ENCODE assay signal across 8 cellular contexts in the genomic region with DNA sequence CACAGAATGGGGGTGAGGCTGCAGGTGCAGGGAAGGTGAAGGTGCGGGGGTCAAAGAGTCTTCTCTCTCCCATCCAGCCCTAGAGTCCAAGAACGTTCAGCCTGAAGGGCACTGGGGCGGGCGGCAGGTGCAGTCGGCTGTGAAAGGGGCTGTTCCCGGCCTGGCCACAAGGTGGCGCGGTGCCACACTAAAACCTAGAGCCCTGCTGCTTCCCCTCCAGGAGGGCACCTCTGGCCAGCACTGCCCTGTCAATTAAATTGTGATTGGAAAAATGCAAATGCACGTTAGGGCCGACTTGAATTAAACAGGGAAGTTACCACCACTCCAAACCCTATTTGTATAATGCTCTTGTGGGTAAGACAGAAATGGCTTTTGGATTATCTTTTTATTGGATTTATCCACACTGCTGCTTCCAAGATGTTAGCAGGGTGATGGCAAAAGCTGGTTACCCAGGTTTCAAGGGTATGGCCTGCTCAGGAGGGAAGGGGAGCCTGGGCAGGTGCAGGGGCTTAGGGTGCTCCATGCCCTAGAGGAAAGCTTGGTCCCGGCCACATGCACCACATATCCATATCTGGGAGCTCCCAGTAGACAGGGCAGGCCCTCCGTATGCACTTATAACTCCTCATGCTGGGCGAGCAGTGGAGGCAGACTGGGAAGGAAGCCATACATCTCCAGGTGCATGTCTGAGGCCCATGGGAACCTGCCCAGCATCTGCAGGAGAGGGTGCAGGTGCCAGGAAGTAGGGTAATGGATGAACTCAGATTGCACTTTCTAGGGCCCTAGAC.
DNase-seq lines count a peak whose midpoint lies in the region; ATAC-seq, FAIRE-seq and TF ChIP-seq lines count a peak whose summit lies in the region.

No MANE protein-coding gene starts in this region.

- no peaks in the 10 kb centered on the region for H3K36me3 ChIP-seq in HAP-1 (replicated peaks)
- H3K36me3 ChIP-seq in bronchial epithelial cell (ENCODE audit: control insufficient read depth, insufficient read depth, low read length): no peaks in the 10 kb centered on the region
- no peaks in the 10 kb centered on the region for H3K36me3 ChIP-seq in kidney epithelial cell (ENCODE audit: control insufficient read depth, insufficient read depth, low read length)

- H3K4me1 ChIP-seq in HAP-1: no peaks in the 10 kb centered on the region

- TF ChIP-seq CTCF in bronchial epithelial cell (IDR thresholded peaks at IDR 0.05; ENCODE audit: insufficient read depth, low read length, severe bottlenecking) (peak; percentile 87), kidney epithelial cell (IDR thresholded peaks at IDR 0.05; ENCODE audit: insufficient read depth, low read length, poor library complexity, severe bottlenecking) (peak; percentile 89)

- ATAC-seq in GM21360 (IDR thresholded peaks at IDR 0.05; ENCODE audit: unreplicated experiment): no peak

- DNase-seq in Caki2 (ENCODE audit: low read depth): peak; percentile 49
- DNase-seq in HAP-1 (ENCODE audit: low spot score in 2 of 2): peak; percentile 23 to 88
- DNase-seq in NCI-H2171 treated with DMSO at 0.1 percent for 48 hours (lab: John Stamatoyannopoulos, UW): peak; percentile 58
- peak; percentile 54 for DNase-seq in activated CD4-positive, CD25-positive, alpha-beta regulatory T cell treated with anti-CD3 and anti-CD28 coated beads, Interleukin-2, amount 50 U/mL, for 16 hours (ENCODE audit: low read depth, low spot score)
- peak; percentile 31 for DNase-seq in bronchial epithelial cell (ENCODE audit: low read depth)
- peak; percentile 21 for DNase-seq in kidney epithelial cell (ENCODE audit: low read depth)
- peak; percentile 63 for DNase-seq in stimulated activated CD4-positive, alpha-beta T cell treated with anti-CD3 and anti-CD28 coated beads, Interleukin-1b, Interleukin-23, amount 100 ng/mL, for 48 hours

- H3K4me3 ChIP-seq in HAP-1 (no peak overlapping the region), bronchial epithelial cell (ENCODE audit: low read depth, low read length) (no peak overlapping the region), kidney epithelial cell (ENCODE audit: low read depth, low read length) (no peak overlapping the region)

- no peaks in the 10 kb centered on the region for H3K9me3 ChIP-seq in HAP-1

- peaks cover 3% of the 10 kb centered on the region; the same call in 1 of the 2 replicates for H3K27me3 ChIP-seq in HAP-1 (ENCODE audit: low read depth)
- H3K27me3 ChIP-seq in bronchial epithelial cell (ENCODE audit: control insufficient read depth, insufficient read depth, low read length): peaks cover 3% of the 10 kb centered on the region
- H3K27me3 ChIP-seq in kidney epithelial cell (ENCODE audit: control insufficient read depth, insufficient read depth, low read length): peaks cover 35% of the 10 kb centered on the region

- in situ Hi-C loops in Caki2 (cut with HindIII; ENCODE audit: low pct_unique_long_range_greater_than_20kb, low sequenced_read_pairs): no loop called here
- in situ Hi-C loops in HAP-1 (cut with MboI; ENCODE audit: low sequenced_read_pairs): loop anchor here (5.0 kb wide), 1 partner anchor 158 kb away; no protein-coding TSS in a partner anchor

- FAIRE-seq in bronchial epithelial cell (lab: Jason Lieb, UNC): no peak
